8 cellular contexts compared by ENCODE assay signal in the genomic region with DNA sequence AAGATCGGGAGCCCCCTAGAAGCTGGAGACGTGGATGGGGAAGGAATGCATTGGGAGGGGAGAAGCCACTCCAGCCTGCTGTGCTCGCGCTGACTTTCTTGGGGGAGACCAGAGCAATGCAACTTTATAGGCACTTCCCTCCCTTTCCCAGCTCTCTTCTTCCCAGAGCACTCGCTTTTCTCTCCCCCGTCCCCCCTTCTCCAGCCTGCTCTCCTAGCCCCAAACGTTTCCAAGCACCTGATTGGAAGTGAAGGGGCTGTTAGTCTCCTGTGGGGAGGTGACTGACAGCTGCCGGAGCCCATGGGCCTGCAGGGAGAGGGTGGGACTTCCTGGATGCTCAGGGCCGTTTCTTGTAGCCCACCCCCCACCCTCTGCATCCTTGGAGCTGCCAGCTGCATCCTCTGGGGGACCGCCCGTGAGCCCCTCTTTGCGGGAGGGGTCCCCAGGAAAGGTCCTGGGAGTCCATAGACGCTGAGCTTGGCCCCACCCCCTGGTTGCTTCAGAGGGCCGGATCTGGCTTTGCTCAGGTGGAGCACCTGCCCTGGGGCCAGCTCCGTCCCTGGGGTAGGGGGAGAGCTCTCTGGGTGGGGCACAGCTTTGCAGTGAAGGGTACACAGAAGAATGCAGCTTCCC. TPM values are rescaled to one million over a fixed set of nuclear protein-coding genes. Genes with fewer than 3 reads are reported as not detected.
DNase-seq lines count a peak whose midpoint lies in the region; ATAC-seq and TF ChIP-seq lines count a peak whose summit lies in the region.

No MANE protein-coding gene starts in this region.

- no CpG with 5 or more reads among the region's 15 CpGs for WGBS in H9 (ENCODE audit: extremely low coverage, insufficient read length, low lambda C conversion rate)

- no peak overlapping the region for H2BK120ac ChIP-seq in H9 (ENCODE audit: low read depth, low read length, poor library complexity, severe bottlenecking)

- DNase-seq in H9 (peak; percentile 90), dermis microvascular lymphatic vessel endothelial cell (ENCODE audit: low read depth in 2 of 2) (peak; percentile 36 to 74), GF-D8 (lab: John Stamatoyannopoulos, UW) (no peak)
- peak in 1 of 10 donors; percentile 21 for DNase-seq in naive thymus-derived CD8-positive, alpha-beta T cell

- no peak overlapping the region for H3T11ph ChIP-seq in H9 (ENCODE audit: low read length)

- H3K79me2 ChIP-seq in H9 (ENCODE audit: insufficient read depth, low read length), result peaks cover 10% of the 10 kb centered on the region; the same call in 1 of the 2 replicates

- no peak overlapping the region for H2AFZ ChIP-seq in H9 (ENCODE audit: low read length)

- no peaks in the 10 kb centered on the region for H3K9me3 ChIP-seq in BLaER1 treated with 17β-estradiol and CSF1 and Interleukin-3, amounts not matched to agents 10 nM and 100 nM (replicated peaks in 1 of 11)
- no peaks in the 10 kb centered on the region for H3K9me3 ChIP-seq in H9 (ENCODE audit: control insufficient read depth, low read depth, low read length)

- H3K23me2 ChIP-seq in H9 (ENCODE audit: insufficient read length, low read depth, low read length, poor library complexity, severe bottlenecking), result peaks cover 17% of the 10 kb centered on the region

- H3K27me3 Mint-ChIP-seq in H9 (ENCODE audit: low read depth), result no peaks in the 10 kb centered on the region
- H3K27me3 Mint-ChIP-seq in naive thymus-derived CD8-positive, alpha-beta T cell, result no peaks in the 10 kb centered on the region

- no peak for TF ChIP-seq CTCF in H9 (conservative IDR thresholded peaks at IDR 0.05)

- peak overlapping the region; percentile 95 to 98 (median 95) for H3K27ac Mint-ChIP-seq in H9
- H3K27ac Mint-ChIP-seq in naive thymus-derived CD8-positive, alpha-beta T cell, result peak overlapping the region; percentile 16 to 88 (median 76)

- POLR2A ChIA-PET in naive thymus-derived CD8-positive, alpha-beta T cell (lab: Charles Lee), result interaction anchor here (0.6 to 1.1 kb wide), 4 partner anchors 17 to 1207 kb away, joined by 3 to 5 read pairs (median 4); a partner anchor contains a TSS

- H2BK12ac ChIP-seq in H9 (ENCODE audit: insufficient read length, low read depth, low read length), result no peak overlapping the region

- H3K36me3 Mint-ChIP-seq in H9 (ENCODE audit: insufficient read depth in 1 of 3, low read depth in 3 of 3), result peaks cover 8 to 29% (median 27%) of the 10 kb centered on the region in 3 experiments; a peak in 6 of 7 replicates
- H3K36me3 Mint-ChIP-seq in naive thymus-derived CD8-positive, alpha-beta T cell, result peaks cover 0 to 30% (median 4%) of the 10 kb centered on the region in 3 donors

- H3K4ac ChIP-seq in H9 (ENCODE audit: low read depth, low read length), result no peak overlapping the region

- no peak overlapping the region for H3K18ac ChIP-seq in H9 (ENCODE audit: insufficient read length, low read depth, low read length)

- peak overlapping the region in 1 of 2 experiments; percentile 88; a peak in 3 of 5 replicates for H3K4me3 Mint-ChIP-seq in H9
- H3K4me3 Mint-ChIP-seq in naive thymus-derived CD8-positive, alpha-beta T cell, result peak overlapping the region; percentile 62 to 90 (median 78)

- H4K8ac ChIP-seq in H9 (replicated peaks; ENCODE audit: insufficient read length, low read depth, low read length), result no peak overlapping the region

- H4K91ac ChIP-seq in H9 (ENCODE audit: insufficient read length, low read depth, low read length), result no peak overlapping the region

- H3K14ac ChIP-seq in H9 (ENCODE audit: insufficient read depth, low read length), result no peak overlapping the region

- TF ChIP-seq POLR2A in Raji (IDR thresholded peaks at IDR 0.05; ENCODE audit: insufficient read depth, low read depth, low read length), result peak; percentile 49

- H3K56ac ChIP-seq in H9 (ENCODE audit: insufficient read length, low read depth, low read length), result no peak overlapping the region

- peaks cover 7 to 21% of the 10 kb centered on the region in 2 experiments for H3K4me1 Mint-ChIP-seq in H9
- peaks cover 15 to 27% (median 24%) of the 10 kb centered on the region in 4 donors for H3K4me1 Mint-ChIP-seq in naive thymus-derived CD8-positive, alpha-beta T cell

- H3K4me3 ChIP-seq in BLaER1 treated with 17β-estradiol and CSF1 and Interleukin-3, amounts not matched to agents 10 nM and 100 nM, result peak overlapping the region; percentile 25 to 98 (median 95)

- no peak for ATAC-seq in naive thymus-derived CD8-positive, alpha-beta T cell
- no peak for ATAC-seq in GM21786 (IDR thresholded peaks at IDR 0.05; ENCODE audit: unreplicated experiment)
- ATAC-seq in GM19455 (IDR thresholded peaks at IDR 0.05; ENCODE audit: unreplicated experiment), result no peak

- H4K20me1 ChIP-seq in BLaER1 treated with 17β-estradiol and CSF1 and Interleukin-3, amounts not matched to agents 10 nM and 100 nM, result peaks cover 0 to 30% (median 16%) of the 10 kb centered on the region in 11 experiments; a peak in 11 of 22 replicates
- H4K20me1 ChIP-seq in H9 (ENCODE audit: control insufficient read depth, insufficient read depth, insufficient read length), result peaks cover 3% of the 10 kb centered on the region

- H3K27me3 ChIP-seq in BLaER1 treated with 17β-estradiol and CSF1 and Interleukin-3, amounts not matched to agents 10 nM and 100 nM, result no peaks in the 10 kb centered on the region
- no peaks in the 10 kb centered on the region for H3K27me3 ChIP-seq in H9 (ENCODE audit: insufficient read depth, low read length)

- H3K9me3 Mint-ChIP-seq in H9, result peaks cover 0 to 3% of the 10 kb centered on the region in 2 experiments; a peak in 2 of 5 replicates
- no peaks in the 10 kb centered on the region for H3K9me3 Mint-ChIP-seq in naive thymus-derived CD8-positive, alpha-beta T cell

- H2BK15ac ChIP-seq in H9 (ENCODE audit: low read depth, low read length), result no peak overlapping the region

- H3K27ac ChIP-seq in BLaER1 treated with 17β-estradiol and CSF1 and Interleukin-3, amounts not matched to agents 10 nM and 100 nM, result peak overlapping the region in 9 of 11 experiments; percentile 24 to 61 (median 46); a peak in 16 of 22 replicates
- no peak overlapping the region for H3K27ac ChIP-seq in H9 (ENCODE audit: insufficient read length, low read depth, low read length)

- H2BK5ac ChIP-seq in H9 (ENCODE audit: insufficient read length, low read length), result no peak overlapping the region

- H3K9ac ChIP-seq in BLaER1 treated with 17β-estradiol and CSF1 and Interleukin-3, amounts not matched to agents 10 nM and 100 nM, result peak overlapping the region; percentile 59 to 96 (median 93); a peak in 21 of 22 replicates
- peak overlapping the region; percentile 24 for H3K9ac ChIP-seq in H9 (ENCODE audit: extremely low read depth, insufficient read length, low read length)

- H3K79me1 ChIP-seq in H9 (ENCODE audit: insufficient read depth, low read depth, low read length, poor library complexity, severe bottlenecking), result peaks cover 12% of the 10 kb centered on the region

- no peak overlapping the region for H2AK5ac ChIP-seq in H9 (ENCODE audit: insufficient read length, low read length)

- peaks cover 24 to 38% (median 35%) of the 10 kb centered on the region in 10 experiments for H3K4me1 ChIP-seq in BLaER1 treated with 17β-estradiol and CSF1 and Interleukin-3, amounts not matched to agents 10 nM and 100 nM
- H3K4me1 ChIP-seq in H9 (ENCODE audit: insufficient read depth, low read length), result no peaks in the 10 kb centered on the region; the same call in 1 of the 2 replicates

- peak overlapping the region; percentile 97 to 99 (median 98) for H3K4me2 ChIP-seq in BLaER1 treated with 17β-estradiol and CSF1 and Interleukin-3, amounts not matched to agents 10 nM and 100 nM
- H3K4me2 ChIP-seq in H9 (ENCODE audit: insufficient read depth, insufficient read length, low read length), result peak overlapping the region; percentile 74

- H3K23ac ChIP-seq in H9 (ENCODE audit: insufficient read length, low read depth, low read length), result no peak overlapping the region

- H3K36me3 ChIP-seq in BLaER1 treated with 17β-estradiol and CSF1 and Interleukin-3, amounts not matched to agents 10 nM and 100 nM, result peaks cover 41 to 49% (median 45%) of the 10 kb centered on the region in 11 experiments

- no peak overlapping the region for H4K5ac ChIP-seq in H9 (ENCODE audit: insufficient read length, low read depth, low read length)

- no peak overlapping the region for H2BK20ac ChIP-seq in H9 (ENCODE audit: low read depth, low read length, poor library complexity, severe bottlenecking)

RNA-seq across cellular contexts. Expression of a gene that starts 2.5 kb away (rescaled TPM):
- 108 and 117 TPM in 2 replicates for total RNA-seq in H9 (2021)
- total RNA-seq in dermis microvascular lymphatic vessel endothelial cell, result 37.3 and 41.8 TPM in 2 replicates
- total RNA-seq in naive thymus-derived CD8-positive, alpha-beta T cell, result 10 to 100 TPM; 35.5 to 40.0 TPM
- polyA plus RNA-seq in naive thymus-derived CD8-positive, alpha-beta T cell, result 10 to 100 TPM; 15.0 to 25.3 (median 19.0) TPM

RNA-seq across cellular contexts. Expression of a gene that starts 17.0 kb away (rescaled TPM):
- total RNA-seq in H9 (2021) (34.1 and 39.0 TPM in 2 replicates), dermis microvascular lymphatic vessel endothelial cell (81.3 and 101 TPM in 2 replicates)
- total RNA-seq in naive thymus-derived CD8-positive, alpha-beta T cell, result 10 to 100 TPM; 61.3 to 75.2 TPM
- polyA plus RNA-seq in naive thymus-derived CD8-positive, alpha-beta T cell, result 1 to 10 TPM; 2.4 to 6.6 (median 3.9) TPM

RNA-seq across cellular contexts. Expression of a gene that starts 43.7 kb away (rescaled TPM):
- total RNA-seq in H9 (2021) (0.90 and 1.1 TPM in 2 replicates), dermis microvascular lymphatic vessel endothelial cell (0.64 and 1.4 TPM in 2 replicates)
- under 1 TPM; 0.23 to 0.36 TPM for total RNA-seq in naive thymus-derived CD8-positive, alpha-beta T cell
- polyA plus RNA-seq in naive thymus-derived CD8-positive, alpha-beta T cell, result under 1 TPM; 0.07 to 0.11 (median 0.07) TPM
